8 cellular contexts compared by ENCODE assay signal in genomic region chr1:16642025-16642966, GRCh38. TPM values are rescaled to one million over a fixed set of nuclear protein-coding genes. Genes with fewer than 3 reads are reported as not detected.
DNase-seq lines count a peak whose midpoint lies in the region; ATAC-seq and TF ChIP-seq lines count a peak whose summit lies in the region.
"Not testable (repeated sequence)": the region's sequence is repeated elsewhere in the genome, so short reads cannot be mapped to it uniquely, and the experiment has no call there.

No MANE protein-coding gene starts in this region.

- not testable (repeated sequence) for H3K9me3 Mint-ChIP-seq in WTC11; activated T-cell treated with anti-CD3 and anti-CD28 coated beads, Interleukin-2, amount 50 U/mL, for 72 hours; type B pancreatic cell

- 75 to 84% (median 76%) methylated on average over 6 to 9 of the region's 9 CpGs for WGBS in psoas muscle, 3 donors

- not testable (repeated sequence) for H4K20me1 ChIP-seq in DOHH2 (ENCODE audit: control insufficient read depth, insufficient read depth, low read depth, low read length)

- H3K36me3 Mint-ChIP-seq in WTC11; activated T-cell treated with anti-CD3 and anti-CD28 coated beads, Interleukin-2, amount 50 U/mL, for 72 hours (ENCODE audit: insufficient read depth in 2 of 2); type B pancreatic cell: not testable (repeated sequence)

- DNase-seq in WTC11 (ENCODE audit: low spot score) (peak; percentile 13), breast epithelium (ENCODE audit: low spot score in 2 of 2) (peak; percentile 18 to 48), left ventricle myocardium inferior (peak; percentile 12), mucosa of descending colon (peak; percentile 80 to 86 (median 83)), psoas muscle (peak; percentile 13 to 46), type B pancreatic cell (ENCODE audit: extremely low spot score, unreplicated experiment) (peak; percentile 79)
- peak; percentile 3 to 9 for DNase-seq in activated T-cell treated with anti-CD3 and anti-CD28 coated beads, Interleukin-2, amount 50 U/mL, for 72 hours

- not testable (repeated sequence) for H3K27me3 Mint-ChIP-seq in WTC11 (ENCODE audit: low read depth); activated T-cell treated with anti-CD3 and anti-CD28 coated beads, Interleukin-2, amount 50 U/mL, for 72 hours (ENCODE audit: low read depth); type B pancreatic cell

- H3K4me1 ChIP-seq in DOHH2 (ENCODE audit: control insufficient read depth, low read length): peaks cover 25% of the 10 kb centered on the region
- H3K4me1 ChIP-seq in breast epithelium: peaks cover 17 to 20% of the 10 kb centered on the region in 2 donors
- H3K4me1 ChIP-seq in left ventricle myocardium inferior: peaks cover 41% of the 10 kb centered on the region
- peaks cover 26% of the 10 kb centered on the region for H3K4me1 ChIP-seq in mucosa of descending colon (ENCODE audit: low read depth)
- peaks cover 65% of the 10 kb centered on the region for H3K4me1 ChIP-seq in psoas muscle

- not testable (repeated sequence) for H3K9me3 ChIP-seq in DOHH2 (ENCODE audit: control insufficient read depth, insufficient read depth, low read length); breast epithelium; left ventricle myocardium inferior (replicated peaks); mucosa of descending colon; psoas muscle

- intact Hi-C loops in breast epithelium (cut with DNase I; ENCODE audit: low total_unique reads); left ventricle myocardium inferior (cut with micrococcal nuclease); mucosa of descending colon (cut with DNase I, micrococcal nuclease); psoas muscle (cut with DNase I): not testable (repeated sequence)

- not testable (repeated sequence) for H3K27ac Mint-ChIP-seq in WTC11, type B pancreatic cell
- H3K27ac Mint-ChIP-seq in activated T-cell treated with anti-CD3 and anti-CD28 coated beads, Interleukin-2, amount 50 U/mL, for 72 hours: peak overlapping the region; percentile 47

- peaks cover 67% of the 10 kb centered on the region for H3K79me2 ChIP-seq in DOHH2 (ENCODE audit: control insufficient read depth, low read length)

- TF ChIP-seq CTCF in DOHH2 (IDR thresholded peaks at IDR 0.05; ENCODE audit: low read depth, low read length, poor library complexity, severe bottlenecking); WTC11 (IDR thresholded peaks at IDR 0.05); breast epithelium (IDR thresholded peaks at IDR 0.05); left ventricle myocardium inferior (IDR thresholded peaks at IDR 0.05; ENCODE audit: borderline replicate concordance); mucosa of descending colon (IDR thresholded peaks at IDR 0.05); psoas muscle (IDR thresholded peaks at IDR 0.05); type B pancreatic cell (conservative IDR thresholded peaks at IDR 0.05): not testable (repeated sequence)

- H3K36me3 ChIP-seq in DOHH2 (ENCODE audit: control insufficient read depth, low read length); breast epithelium; left ventricle myocardium inferior; mucosa of descending colon (ENCODE audit: low read depth): not testable (repeated sequence)
- H3K36me3 ChIP-seq in psoas muscle (ENCODE audit: insufficient read depth in 1 of 2, low read depth in 1 of 2): peaks cover 0 to 16% of the 10 kb centered on the region in 2 donors

- H3K27ac ChIP-seq in DOHH2 (ENCODE audit: low read depth, low read length); breast epithelium; left ventricle myocardium inferior (replicated peaks): not testable (repeated sequence)
- peak overlapping the region; percentile 92 for H3K27ac ChIP-seq in psoas muscle

- H3K4me3 Mint-ChIP-seq in WTC11; activated T-cell treated with anti-CD3 and anti-CD28 coated beads, Interleukin-2, amount 50 U/mL, for 72 hours; type B pancreatic cell: not testable (repeated sequence)

- H3K27me3 ChIP-seq in DOHH2 (ENCODE audit: control insufficient read depth, low read length); breast epithelium; left ventricle myocardium inferior (ENCODE audit: low read depth); psoas muscle (ENCODE audit: insufficient read depth in 3 of 3, low read length in 2 of 3): not testable (repeated sequence)

- ATAC-seq in WTC11; activated T-cell treated with anti-CD3 and anti-CD28 coated beads, Interleukin-2, amount 50 U/mL, for 72 hours (replicated peaks in 1 of 2); psoas muscle: not testable (repeated sequence)
- ATAC-seq in mucosa of descending colon: peak; percentile 73

- not testable (repeated sequence) for H3K4me3 ChIP-seq in DOHH2 (ENCODE audit: low read length); breast epithelium; mucosa of descending colon
- H3K4me3 ChIP-seq in left ventricle myocardium inferior (peak overlapping the region; percentile 74), psoas muscle (peak overlapping the region; percentile 81)

- not testable (repeated sequence) for H3K4me1 Mint-ChIP-seq in WTC11; activated T-cell treated with anti-CD3 and anti-CD28 coated beads, Interleukin-2, amount 50 U/mL, for 72 hours (ENCODE audit: low read depth); type B pancreatic cell (ENCODE audit: unreplicated experiment)

- CTCF ChIA-PET in WTC11 (lab: Charles Lee): interaction anchor here (1.2 kb wide), 1 partner anchor 65 kb away, joined by 3 read pairs; no protein-coding TSS in a partner anchor

- not testable (repeated sequence) for H3F3A ChIP-seq in DOHH2 (ENCODE audit: control insufficient read depth, insufficient read depth)

- not testable (repeated sequence) for TF ChIP-seq POLR2A in breast epithelium (IDR thresholded peaks at IDR 0.05)

- H3K9me2 ChIP-seq in DOHH2 (replicated peaks; ENCODE audit: control insufficient read depth, low read length): not testable (repeated sequence)

- H3K4me2 ChIP-seq in DOHH2 (ENCODE audit: low read length): peak overlapping the region; percentile 81

- POLR2A ChIA-PET in WTC11 (lab: Charles Lee): not testable (repeated sequence)

RNA-seq across cellular contexts. Expression of gene RNU1-3, which starts 24.5 kb away (rescaled TPM):
- 1,028 to 1,267 TPM (median 1,197 TPM) in 3 replicates for total RNA-seq in WTC11 (2021)
- 1,000 to 10,000 TPM; 1,100 to 1,278 TPM for total RNA-seq in activated T-cell treated with anti-CD3 and anti-CD28 coated beads, Interleukin-2, amount 50 U/mL, for 72 hours
- under 1 TPM; under 0.01 TPM for total RNA-seq in breast epithelium
- 6,072 TPM for total RNA-seq in left ventricle myocardium inferior
- 1,000 to 10,000 TPM; 2,195 to 6,222 (median 2,378) TPM for total RNA-seq in mucosa of descending colon
- total RNA-seq in psoas muscle: 1,000 to 10,000 TPM; 1,264 to 5,208 (median 3,151) TPM
- not detected for polyA plus RNA-seq in psoas muscle
- total RNA-seq in type B pancreatic cell (ENCODE audit: low replicate concordance): 2,993 and 3,564 TPM in 2 replicates

RNA-seq across cellular contexts. Expression of gene NBPF1, which starts 28.9 kb away (rescaled TPM):
- total RNA-seq in WTC11 (2021) (17.5 to 18.3 TPM (median 17.9 TPM) in 3 replicates), breast epithelium (10 to 100 TPM; 36.7 to 53.9 (median 42.7) TPM), left ventricle myocardium inferior (9.7 TPM), mucosa of descending colon (100 to 1,000 TPM in 2 of 3 donors, 10 to 100 TPM in 1; 80.2 to 169 (median 104) TPM), psoas muscle (10 to 100 TPM in 1 of 4 donors, 1 to 10 TPM in 3; 5.3 to 20.9 (median 7.3) TPM), type B pancreatic cell (ENCODE audit: low replicate concordance) (39.1 and 97.5 TPM in 2 replicates)
- 10 to 100 TPM; 14.7 to 17.6 TPM for total RNA-seq in activated T-cell treated with anti-CD3 and anti-CD28 coated beads, Interleukin-2, amount 50 U/mL, for 72 hours
- polyA plus RNA-seq in psoas muscle: 10 to 100 TPM in 1 of 3 donors, 1 to 10 TPM in 2; 2.4 to 12.5 (median 6.1) TPM

Comparison
In these comparisons a context has a peak if more than half of its experiments do, and no peak if none do; other contexts are left out.
1. DNase-seq: peak in every context shown above with its lines; median percentile 83 in mucosa of descending colon; 79 in type B pancreatic cell; 33 in breast epithelium; 30 in psoas muscle; 13 in WTC11; 12 in left ventricle myocardium inferior; 6 in activated T-cell treated with anti-CD3 and anti-CD28 coated beads, Interleukin-2, amount 50 U/mL, for 72 hours.
2. RNA of gene RNU1-3, which starts 24.5 kb away (total RNA-seq): 6,072 TPM in left ventricle myocardium inferior (single experiment), 1,264 to 5,208 TPM in psoas muscle, 2,993 to 3,564 TPM in type B pancreatic cell, 2,195 to 6,222 TPM in mucosa of descending colon, 1,100 to 1,278 TPM in activated T-cell treated with anti-CD3 and anti-CD28 coated beads, Interleukin-2, amount 50 U/mL, for 72 hours and 1,028 to 1,267 TPM in WTC11; under 0.01 TPM in breast epithelium; every median in the first group is over 1,000 times any median in the second.